Comparison of ENCODE assay signal across 8 cellular contexts in genomic region chr16:90019543-90020259, GRCh38. TPM values are rescaled to one million over a fixed set of nuclear protein-coding genes. Genes with fewer than 3 reads are reported as not detected.
A peak's percentile ranks its signal among the peaks of the same experiment; 100 is the strongest.
DNase-seq lines count a peak whose midpoint lies in the region; ATAC-seq and TF ChIP-seq lines count a peak whose summit lies in the region.

No MANE protein-coding gene starts in this region.

- peak; percentile 75 for DNase-seq in BE2C
- DNase-seq in HAP-1 (ENCODE audit: low spot score in 2 of 2): peak; percentile 49 to 81
- DNase-seq in RPMI7951 (ENCODE audit: low read depth): peak; percentile 46
- peak; percentile 70 for DNase-seq in activated naive CD8-positive, alpha-beta T cell treated with anti-CD3 and anti-CD28 coated beads, Interleukin-2, amount 10 ng/mL, durations not matched to agents 7 days and 5 days
- DNase-seq in hepatic stellate cell (ENCODE audit: low spot score): peak; percentile 58
- DNase-seq in CD1c-positive myeloid dendritic cell (ENCODE audit: extremely low spot score): no peak

- no peaks in the 10 kb centered on the region for H3K27me3 ChIP-seq in BE2C
- no peaks in the 10 kb centered on the region for H3K27me3 ChIP-seq in HAP-1 (ENCODE audit: low read depth)
- no peaks in the 10 kb centered on the region for H3K27me3 ChIP-seq in skeletal muscle satellite cell (ENCODE audit: control insufficient read depth, insufficient read depth, low read length)

- H3K36me3 ChIP-seq in BE2C (no peaks in the 10 kb centered on the region), HAP-1 (replicated peaks) (peaks cover 6% of the 10 kb centered on the region; the same call in 1 of the 2 replicates), skeletal muscle satellite cell (ENCODE audit: insufficient read depth, low read length) (no peaks in the 10 kb centered on the region)

- TF ChIP-seq CTCF in BE2C (IDR thresholded peaks at IDR 0.05; ENCODE audit: low read depth, low read length): no peak

- H3K4me3 ChIP-seq in BE2C (ENCODE audit: low read depth, low read length) (peak overlapping the region; percentile 66), HAP-1 (peak overlapping the region; percentile 50), skeletal muscle satellite cell (ENCODE audit: low read length) (peak overlapping the region; percentile 75)

- H3K27me3 Mint-ChIP-seq in activated naive CD8-positive, alpha-beta T cell treated with anti-CD3 and anti-CD28 coated beads, Interleukin-2, amount 10 ng/mL, durations not matched to agents 7 days and 5 days: peaks cover 39% of the 10 kb centered on the region

- peaks cover 2% of the 10 kb centered on the region for H3K36me3 Mint-ChIP-seq in activated naive CD8-positive, alpha-beta T cell treated with anti-CD3 and anti-CD28 coated beads, Interleukin-2, amount 10 ng/mL, durations not matched to agents 7 days and 5 days

- H3K9ac ChIP-seq in skeletal muscle satellite cell (ENCODE audit: low read depth, low read length): peak overlapping the region; percentile 64

- H3K4me2 ChIP-seq in skeletal muscle satellite cell (ENCODE audit: low read length): peak overlapping the region; percentile 88

- in situ Hi-C loops in HAP-1 (cut with MboI; ENCODE audit: low sequenced_read_pairs): no loop called here

- H3K9me3 Mint-ChIP-seq in activated naive CD8-positive, alpha-beta T cell treated with anti-CD3 and anti-CD28 coated beads, Interleukin-2, amount 10 ng/mL, durations not matched to agents 7 days and 5 days: peaks cover 2% of the 10 kb centered on the region

- peaks cover 12% of the 10 kb centered on the region for H3K4me1 Mint-ChIP-seq in activated naive CD8-positive, alpha-beta T cell treated with anti-CD3 and anti-CD28 coated beads, Interleukin-2, amount 10 ng/mL, durations not matched to agents 7 days and 5 days

- H3K9me3 ChIP-seq in BE2C (no peaks in the 10 kb centered on the region; the same call in 1 of the 2 replicates), HAP-1 (no peaks in the 10 kb centered on the region), skeletal muscle satellite cell (replicated peaks; ENCODE audit: low read length) (no peaks in the 10 kb centered on the region)

- peak; percentile 29 for ATAC-seq in activated naive CD8-positive, alpha-beta T cell treated with anti-CD3 and anti-CD28 coated beads, Interleukin-2, amount 10 ng/mL, durations not matched to agents 7 days and 5 days (ENCODE audit: low read depth)
- ATAC-seq in HG03457 (IDR thresholded peaks at IDR 0.05; ENCODE audit: unreplicated experiment): no peak

- H3K27ac Mint-ChIP-seq in activated naive CD8-positive, alpha-beta T cell treated with anti-CD3 and anti-CD28 coated beads, Interleukin-2, amount 10 ng/mL, durations not matched to agents 7 days and 5 days: no peak overlapping the region

- POLR2A ChIA-PET in activated naive CD8-positive, alpha-beta T cell treated with anti-CD3 and anti-CD28 coated beads, Interleukin-2, amount 10 ng/mL, durations not matched to agents 7 days and 5 days (lab: Charles Lee): interaction anchor here (1.4 kb wide), 1 partner anchor 146 kb away, joined by 3 read pairs; the partner anchor contains the start of gene TCF25

- peak overlapping the region; percentile 66 for H3K4me3 Mint-ChIP-seq in activated naive CD8-positive, alpha-beta T cell treated with anti-CD3 and anti-CD28 coated beads, Interleukin-2, amount 10 ng/mL, durations not matched to agents 7 days and 5 days

- peaks cover 17% of the 10 kb centered on the region for H3K4me1 ChIP-seq in BE2C
- peaks cover 22% of the 10 kb centered on the region for H3K4me1 ChIP-seq in HAP-1
- H3K4me1 ChIP-seq in skeletal muscle satellite cell (ENCODE audit: control insufficient read depth, insufficient read depth, low read length): peaks cover 35% of the 10 kb centered on the region

RNA-seq across cellular contexts. Expression of gene DBNDD1, which starts 0.4 kb away (rescaled TPM):
- polyA plus RNA-seq in BE2C (2012; ENCODE audit: insufficient read depth, insufficient read length, low read depth): 54.3 TPM
- total RNA-seq in RPMI7951 (2014; rRNA removed; shearing (Covaris generic)): 7.7 TPM in 2 replicates
- total RNA-seq in activated naive CD8-positive, alpha-beta T cell treated with anti-CD3 and anti-CD28 coated beads, Interleukin-2, amount 10 ng/mL, durations not matched to agents 7 days and 5 days: 1 to 10 TPM in 1 of 2 experiments, under 1 TPM in 1; 0.62 to 1.2 TPM
- total RNA-seq in skeletal muscle satellite cell (2012; rRNA removed): under 0.01 TPM in 1 of 2 replicates, not detected in the other

RNA-seq across cellular contexts. Expression of gene PRDM7, which starts 57.4 kb away (rescaled TPM):
- not detected for polyA plus RNA-seq in BE2C (2012; ENCODE audit: insufficient read depth, insufficient read length, low read depth)
- total RNA-seq in RPMI7951 (2014; rRNA removed; shearing (Covaris generic)): not detected in 2 replicates
- not detected for total RNA-seq in activated naive CD8-positive, alpha-beta T cell treated with anti-CD3 and anti-CD28 coated beads, Interleukin-2, amount 10 ng/mL, durations not matched to agents 7 days and 5 days
- total RNA-seq in skeletal muscle satellite cell (2012; rRNA removed): not detected in 2 replicates
